Comparison of ENCODE assay signal across 11 cellular contexts in genomic region chr2:39244241-39244862, GRCh38. TPM values are rescaled to one million over a fixed set of nuclear protein-coding genes. Genes with fewer than 3 reads are reported as not detected.
DNase-seq lines count a peak whose midpoint lies in the region; ATAC-seq and TF ChIP-seq lines count a peak whose summit lies in the region.
"Not testable (repeated sequence)": the region's sequence is repeated elsewhere in the genome, so short reads cannot be mapped to it uniquely, and the experiment has no call there.
"Had no signal": no experiment of that assay in that cellular context is flagged by ENCODE, and none has a peak within 500 bp of the region (broad histone marks: within the 10 kb centered on the region; RNA-seq: fewer than 3 reads in every experiment).

No MANE protein-coding gene starts in this region.

- H3K4me1 ChIP-seq in CD4-positive, alpha-beta memory T cell (ENCODE audit: insufficient read depth, low read length); naive thymus-derived CD4-positive, alpha-beta T cell (ENCODE audit: control insufficient read depth in 2 of 2, insufficient read depth in 2 of 2, low read length in 2 of 2); testis: not testable (repeated sequence)
- H3K4me1 ChIP-seq in HUES64 (ENCODE audit: insufficient read depth, low read length), result peaks cover 10% of the 10 kb centered on the region

- 95% methylated on average over 38 of the region's 39 CpGs for WGBS in HUES64
- 66 to 82% methylated on average over 12 to 34 of the region's 39 CpGs for WGBS in testis, 2 donors

- CTCF ChIA-PET in CD4-positive, alpha-beta memory T cell (lab: Charles Lee; ENCODE audit: partially characterized antibody), result interaction anchor here (0.6 to 4.5 kb wide), 7 partner anchors 9 to 297 kb away, joined by 3 to 14 read pairs (median 4); no protein-coding TSS in a partner anchor
- CTCF ChIA-PET in T-cell (lab: Charles Lee), result interaction anchor here in 1 of 2 donors (1.3 to 1.7 kb wide), 2 partner anchors 15 to 16 kb away, joined by 3 to 4 read pairs; no protein-coding TSS in a partner anchor
- CTCF ChIA-PET in activated CD8-positive, alpha-beta T cell treated with anti-CD3 and anti-CD28 coated beads, Interleukin-2, amount 10 ng/mL, durations not matched to agents 7 days and 5 days (lab: Charles Lee), result interaction anchor here (0.8 to 2.8 kb wide), 7 partner anchors 15 to 297 kb away, joined by 3 to 16 read pairs (median 4); no protein-coding TSS in a partner anchor
- CTCF ChIA-PET in naive thymus-derived CD4-positive, alpha-beta T cell (lab: Charles Lee), result interaction anchor here (0.7 to 2.1 kb wide), 3 partner anchors 15 to 297 kb away, joined by 3 to 8 read pairs (median 5); no protein-coding TSS in a partner anchor

- H3K9me3 Mint-ChIP-seq in CD4-positive, alpha-beta memory T cell; T-cell; activated CD8-positive, alpha-beta T cell treated with anti-CD3 and anti-CD28 coated beads, Interleukin-2, amount 10 ng/mL, durations not matched to agents 7 days and 5 days (ENCODE audit: insufficient read depth); activated naive CD8-positive, alpha-beta T cell (ENCODE audit: low read depth); naive thymus-derived CD4-positive, alpha-beta T cell: not testable (repeated sequence)

- H3K27ac Mint-ChIP-seq in CD4-positive, alpha-beta memory T cell, result peak overlapping the region in 5 of 7 donors; percentile 54 to 88 (median 75)
- peak overlapping the region; percentile 77 to 83 for H3K27ac Mint-ChIP-seq in T-cell
- H3K27ac Mint-ChIP-seq in activated CD8-positive, alpha-beta T cell treated with anti-CD3 and anti-CD28 coated beads, Interleukin-2, amount 10 ng/mL, durations not matched to agents 7 days and 5 days, result peak overlapping the region; percentile 81
- not testable (repeated sequence) for H3K27ac Mint-ChIP-seq in activated naive CD8-positive, alpha-beta T cell
- H3K27ac Mint-ChIP-seq in naive thymus-derived CD4-positive, alpha-beta T cell, result peak overlapping the region in 8 of 9 donors; percentile 50 to 88 (median 70)

- H3K9me3 ChIP-seq in CD4-positive, alpha-beta memory T cell (ENCODE audit: control insufficient read depth in 1 of 2, low read length in 2 of 2); HUES64 (ENCODE audit: insufficient read depth, low read depth, low read length); naive thymus-derived CD4-positive, alpha-beta T cell (ENCODE audit: control insufficient read depth in 2 of 3, low read length in 3 of 3); testis: not testable (repeated sequence)

- not testable (repeated sequence) for H3K36me3 ChIP-seq in CD4-positive, alpha-beta memory T cell (ENCODE audit: insufficient read depth, low read length); HUES64 (ENCODE audit: insufficient read depth, low read length); naive thymus-derived CD4-positive, alpha-beta T cell (ENCODE audit: control insufficient read depth in 2 of 3, insufficient read depth in 3 of 3, low read length in 3 of 3); testis (ENCODE audit: low read depth, missing control alignments)

- not testable (repeated sequence) for H3K27ac ChIP-seq in CD4-positive, alpha-beta memory T cell (ENCODE audit: low read depth, low read length); HUES64 (ENCODE audit: low read depth, low read length); dorsolateral prefrontal cortex; naive thymus-derived CD4-positive, alpha-beta T cell (ENCODE audit: low read depth, low read length)
- H3K27ac ChIP-seq in testis, result peak overlapping the region in 1 of 2 donors; percentile 31

- not testable (repeated sequence) for H3K27me3 ChIP-seq in CD4-positive, alpha-beta memory T cell (ENCODE audit: insufficient read depth, low read length); HUES64 (ENCODE audit: insufficient read depth, low read length); dorsolateral prefrontal cortex; naive thymus-derived CD4-positive, alpha-beta T cell (ENCODE audit: control insufficient read depth in 2 of 2, insufficient read depth in 2 of 2, low read length in 2 of 2); testis

- intact Hi-C loops in CD4-positive, alpha-beta memory T cell (cut with micrococcal nuclease); dorsolateral prefrontal cortex (cut with DNase I); testis (cut with DNase I; ENCODE audit: low total_unique reads): not testable (repeated sequence)
- intact Hi-C loops in naive thymus-derived CD4-positive, alpha-beta T cell (cut with micrococcal nuclease), result loop anchor here in 1 of 2 donors (2.0 kb wide), 1 partner anchor 16 kb away; no protein-coding TSS in a partner anchor

- H3K9ac ChIP-seq in HUES64 (ENCODE audit: low read depth, low read length), result not testable (repeated sequence)

- TF ChIP-seq POLR2A in testis (IDR thresholded peaks at IDR 0.05), result not testable (repeated sequence)

- not testable (repeated sequence) for H3K36me3 Mint-ChIP-seq in CD4-positive, alpha-beta memory T cell; T-cell; activated CD8-positive, alpha-beta T cell treated with anti-CD3 and anti-CD28 coated beads, Interleukin-2, amount 10 ng/mL, durations not matched to agents 7 days and 5 days (ENCODE audit: low read depth); activated naive CD8-positive, alpha-beta T cell; naive thymus-derived CD4-positive, alpha-beta T cell

- not testable (repeated sequence) for H3K4me3 ChIP-seq in CD4-positive, alpha-beta memory T cell (ENCODE audit: low read length in 2 of 2); naive thymus-derived CD4-positive, alpha-beta T cell (ENCODE audit: low read length)
- H3K4me3 ChIP-seq in HUES64 (ENCODE audit: low read length) (peak overlapping the region; percentile 41; the same call in 1 of the 2 replicates), dorsolateral prefrontal cortex (peak overlapping the region in 30 of 59 donors; percentile 4 to 61 (median 41)), testis (peak overlapping the region; percentile 52 to 63)

- not testable (repeated sequence) for H3K27me3 Mint-ChIP-seq in CD4-positive, alpha-beta memory T cell; T-cell; activated CD8-positive, alpha-beta T cell treated with anti-CD3 and anti-CD28 coated beads, Interleukin-2, amount 10 ng/mL, durations not matched to agents 7 days and 5 days (ENCODE audit: low read depth); activated naive CD8-positive, alpha-beta T cell; naive thymus-derived CD4-positive, alpha-beta T cell

- DNase-seq in CD4-positive, alpha-beta memory T cell; T-cell; activated CD8-positive, alpha-beta T cell treated with anti-CD3 and anti-CD28 coated beads, Interleukin-2, amount 10 ng/mL, durations not matched to agents 7 days and 5 days; dorsolateral prefrontal cortex; naive thymus-derived CD4-positive, alpha-beta T cell: not testable (repeated sequence)
- DNase-seq in testis, result peak; percentile 30

- H3K4me3 Mint-ChIP-seq in CD4-positive, alpha-beta memory T cell, result peak overlapping the region; percentile 82 to 92 (median 88)
- H3K4me3 Mint-ChIP-seq in T-cell, result peak overlapping the region; percentile 77 to 87 (median 83)
- H3K4me3 Mint-ChIP-seq in activated CD8-positive, alpha-beta T cell treated with anti-CD3 and anti-CD28 coated beads, Interleukin-2, amount 10 ng/mL, durations not matched to agents 7 days and 5 days, result peak overlapping the region; percentile 76
- H3K4me3 Mint-ChIP-seq in activated naive CD8-positive, alpha-beta T cell, result peak overlapping the region; percentile 84
- H3K4me3 Mint-ChIP-seq in naive thymus-derived CD4-positive, alpha-beta T cell, result peak overlapping the region; percentile 80 to 92 (median 87)

- not testable (repeated sequence) for ATAC-seq in T-cell (replicated peaks in 1 of 4); activated CD8-positive, alpha-beta T cell treated with anti-CD3 and anti-CD28 coated beads, Interleukin-2, amount 10 ng/mL, durations not matched to agents 7 days and 5 days; naive thymus-derived CD4-positive, alpha-beta T cell

- not testable (repeated sequence) for TF ChIP-seq CTCF in dorsolateral prefrontal cortex (IDR thresholded peaks at IDR 0.05 in 54 of 56, conservative IDR thresholded peaks at IDR 0.05 in 2 of 56; ENCODE audit: low read depth in 1 of 56, partially characterized antibody in 56 of 56); testis (IDR thresholded peaks at IDR 0.05)

- H3K4me1 Mint-ChIP-seq in CD4-positive, alpha-beta memory T cell, result peaks cover 12 to 24% (median 17%) of the 10 kb centered on the region in 4 donors
- H3K4me1 Mint-ChIP-seq in T-cell, result peaks cover 18 to 20% (median 18%) of the 10 kb centered on the region in 3 donors
- H3K4me1 Mint-ChIP-seq in activated CD8-positive, alpha-beta T cell treated with anti-CD3 and anti-CD28 coated beads, Interleukin-2, amount 10 ng/mL, durations not matched to agents 7 days and 5 days (ENCODE audit: low read depth), result peaks cover 22% of the 10 kb centered on the region
- H3K4me1 Mint-ChIP-seq in activated naive CD8-positive, alpha-beta T cell (ENCODE audit: low read depth), result peaks cover 15% of the 10 kb centered on the region
- peaks cover 0 to 31% (median 21%) of the 10 kb centered on the region in 7 donors for H3K4me1 Mint-ChIP-seq in naive thymus-derived CD4-positive, alpha-beta T cell

- POLR2A ChIA-PET in CD4-positive, alpha-beta memory T cell (lab: Charles Lee; ENCODE audit: partially characterized antibody), result interaction anchor here (0.6 to 2.8 kb wide), 7 partner anchors 15 to 138 kb away, joined by 3 to 9 read pairs (median 5); partner anchors contain the start of gene SOS1
- POLR2A ChIA-PET in T-cell (lab: Charles Lee), result not testable (repeated sequence)
- POLR2A ChIA-PET in activated CD8-positive, alpha-beta T cell treated with anti-CD3 and anti-CD28 coated beads, Interleukin-2, amount 10 ng/mL, durations not matched to agents 7 days and 5 days (lab: Charles Lee), result interaction anchor here (0.6 to 1.5 kb wide), 3 partner anchors 124 to 297 kb away, joined by 3 to 6 read pairs (median 4); partner anchors contain the start of gene SOS1
- POLR2A ChIA-PET in naive thymus-derived CD4-positive, alpha-beta T cell (lab: Charles Lee), result interaction anchor here (0.9 to 1.4 kb wide), 2 partner anchors 119 to 124 kb away, joined by 3 to 4 read pairs; partner anchors contain the start of gene SOS1

RNA-seq across cellular contexts. Expression of gene CDKL4, which starts 0.6 kb away (rescaled TPM):
- total RNA-seq in CD4-positive, alpha-beta memory T cell, result under 1 TPM in 1 of 2 experiments, not detected in 1; 0.38 TPM
- not detected for polyA plus RNA-seq in CD4-positive, alpha-beta memory T cell
- not detected for polyA plus RNA-seq in HUES64 (2013, experiment 1 of 2)
- not detected for polyA plus RNA-seq in HUES64 (2013, experiment 2 of 2)
- under 1 TPM in 3 of 5 donors, not detected in 2; 0.32 to 0.66 (median 0.39) TPM for total RNA-seq in T-cell
- total RNA-seq in activated CD8-positive, alpha-beta T cell treated with anti-CD3 and anti-CD28 coated beads, Interleukin-2, amount 10 ng/mL, durations not matched to agents 7 days and 5 days, result 1 to 10 TPM; 1.1 TPM
- 1 to 10 TPM in 105 of 120 experiments, under 1 TPM in 13, not detected in 2; 0.67 to 5.2 (median 2.1) TPM for total RNA-seq in dorsolateral prefrontal cortex
- total RNA-seq in naive thymus-derived CD4-positive, alpha-beta T cell, result under 1 TPM in 1 of 5 experiments, not detected in 4; 0.82 TPM
- polyA plus RNA-seq in naive thymus-derived CD4-positive, alpha-beta T cell, result not detected
- 1 to 10 TPM; 2.3 to 4.2 TPM for total RNA-seq in testis
- polyA plus RNA-seq in testis (ENCODE audit: insufficient read depth, low read depth, low replicate concordance), result 3.9 TPM
- total RNA-seq: H4, LHCN-M2 had no signal
- polyA plus RNA-seq: cardiac muscle cell had no signal
